Comparison of ENCODE assay signal across 12 cellular contexts in genomic region chr13:112073245-112074138, GRCh38. TPM values are rescaled to one million over a fixed set of nuclear protein-coding genes. Genes with fewer than 3 reads are reported as not detected.
A peak's percentile ranks its signal among the peaks of the same experiment; 100 is the strongest.
DNase-seq lines count a peak whose midpoint lies in the region; FAIRE-seq and TF ChIP-seq lines count a peak whose summit lies in the region.
"Had no signal": no experiment of that assay in that cellular context is flagged by ENCODE, and none has a peak within 500 bp of the region (broad histone marks: within the 10 kb centered on the region; RNA-seq: fewer than 3 reads in every experiment).

No MANE protein-coding gene starts in this region.

- H3K27ac ChIP-seq in iPS-20b (ENCODE audit: low read length) (no peak overlapping the region), suprapubic skin (no peak overlapping the region)
- H3K27ac ChIP-seq: foreskin keratinocyte, SK-N-MC had no signal

- H3K4me3 ChIP-seq in iPS-20b (ENCODE audit: low read length) = peak overlapping the region; percentile 65
- peak overlapping the region; percentile 34 for H3K4me3 ChIP-seq in suprapubic skin
- H3K4me3 ChIP-seq: SK-N-MC had no signal

- H3K27me3 Mint-ChIP-seq in activated naive CD4-positive, alpha-beta T cell treated with anti-CD3 and anti-CD28 coated beads, Interleukin-2, amount 10 ng/mL, durations not matched to agents 7 days and 5 days = peaks cover 77% of the 10 kb centered on the region
- H3K27me3 Mint-ChIP-seq in activated naive CD4-positive, alpha-beta T cell treated with anti-CD3 and anti-CD28 coated beads for 36 hours (ENCODE audit: low read depth) = peaks cover 67% of the 10 kb centered on the region

- H3K4me3 Mint-ChIP-seq in activated naive CD4-positive, alpha-beta T cell treated with anti-CD3 and anti-CD28 coated beads, Interleukin-2, amount 10 ng/mL, durations not matched to agents 7 days and 5 days = peak overlapping the region; percentile 37
- H3K4me3 Mint-ChIP-seq in activated naive CD4-positive, alpha-beta T cell treated with anti-CD3 and anti-CD28 coated beads for 36 hours = no peak overlapping the region

- H3K4me1 Mint-ChIP-seq in activated naive CD4-positive, alpha-beta T cell treated with anti-CD3 and anti-CD28 coated beads, Interleukin-2, amount 10 ng/mL, durations not matched to agents 7 days and 5 days = no peaks in the 10 kb centered on the region
- H3K4me1 Mint-ChIP-seq in activated naive CD4-positive, alpha-beta T cell treated with anti-CD3 and anti-CD28 coated beads for 36 hours (ENCODE audit: low read depth) = peaks cover 10% of the 10 kb centered on the region

- H3K36me3 Mint-ChIP-seq in activated naive CD4-positive, alpha-beta T cell treated with anti-CD3 and anti-CD28 coated beads, Interleukin-2, amount 10 ng/mL, durations not matched to agents 7 days and 5 days = peaks cover 16% of the 10 kb centered on the region
- H3K36me3 Mint-ChIP-seq in activated naive CD4-positive, alpha-beta T cell treated with anti-CD3 and anti-CD28 coated beads for 36 hours (ENCODE audit: low read depth) = peaks cover 11% of the 10 kb centered on the region

- no peak for TF ChIP-seq EP300 in suprapubic skin (IDR thresholded peaks at IDR 0.05)

- peaks cover 6% of the 10 kb centered on the region for H3K9me3 Mint-ChIP-seq in activated naive CD4-positive, alpha-beta T cell treated with anti-CD3 and anti-CD28 coated beads, Interleukin-2, amount 10 ng/mL, durations not matched to agents 7 days and 5 days
- H3K9me3 Mint-ChIP-seq in activated naive CD4-positive, alpha-beta T cell treated with anti-CD3 and anti-CD28 coated beads for 36 hours = peaks cover 9% of the 10 kb centered on the region

- CTCF ChIA-PET in activated naive CD4-positive, alpha-beta T cell treated with anti-CD3 and anti-CD28 coated beads, Interleukin-2, amount 10 ng/mL, durations not matched to agents 7 days and 5 days (lab: Charles Lee) = no interaction called here
- CTCF ChIA-PET in activated naive CD4-positive, alpha-beta T cell treated with anti-CD3 and anti-CD28 coated beads for 36 hours (lab: Charles Lee) = no interaction called here

- no peak overlapping the region for H3K9ac ChIP-seq in iPS-20b (ENCODE audit: low read depth, low read length)

- no peak for TF ChIP-seq CTCF in suprapubic skin (IDR thresholded peaks at IDR 0.05)

- peak overlapping the region; percentile 76 for H3K27ac Mint-ChIP-seq in activated naive CD4-positive, alpha-beta T cell treated with anti-CD3 and anti-CD28 coated beads, Interleukin-2, amount 10 ng/mL, durations not matched to agents 7 days and 5 days
- no peak overlapping the region for H3K27ac Mint-ChIP-seq in activated naive CD4-positive, alpha-beta T cell treated with anti-CD3 and anti-CD28 coated beads for 36 hours

- TF ChIP-seq POLR2A in suprapubic skin (IDR thresholded peaks at IDR 0.05) = no peak

- H3K9me3 ChIP-seq in iPS-20b (ENCODE audit: insufficient read depth, low read depth, low read length) (no peaks in the 10 kb centered on the region; the same call in 1 of the 2 replicates), suprapubic skin (no peaks in the 10 kb centered on the region)

- intact Hi-C loops in activated naive CD4-positive, alpha-beta T cell treated with anti-CD3 and anti-CD28 coated beads for 36 hours (cut with micrococcal nuclease) = loop anchor here (5.0 kb wide), 1 partner anchor 34 kb away; no protein-coding TSS in a partner anchor

- no peaks in the 10 kb centered on the region for H3K36me3 ChIP-seq in iPS-20b (ENCODE audit: insufficient read depth, low read depth, low read length)
- no peaks in the 10 kb centered on the region for H3K36me3 ChIP-seq in suprapubic skin

- 2% methylated on average over 52 of the region's 77 CpGs for WGBS in suprapubic skin

- FAIRE-seq in RCC 7860 (lab: Jason Lieb, UNC) = no peak

- H3K4me1 ChIP-seq in iPS-20b (ENCODE audit: insufficient read depth, low read length) (peaks cover 18% of the 10 kb centered on the region; the same call in 1 of the 2 replicates), suprapubic skin (peaks cover 29% of the 10 kb centered on the region)
- H3K4me1 ChIP-seq: foreskin keratinocyte had no signal

- H3K27me3 ChIP-seq in iPS-20b (ENCODE audit: insufficient read depth, low read length) = peaks cover 85% of the 10 kb centered on the region
- H3K27me3 ChIP-seq in suprapubic skin = peaks cover 89% of the 10 kb centered on the region

- no peak for DNase-seq in activated naive CD4-positive, alpha-beta T cell treated with anti-CD3 and anti-CD28 coated beads, Interleukin-2, amount 10 ng/mL, durations not matched to agents 7 days and 5 days
- no peak for DNase-seq in activated naive CD4-positive, alpha-beta T cell treated with anti-CD3 and anti-CD28 coated beads for 36 hours
- DNase-seq in NCI-H526 treated with DMSO at 0.1 percent for 48 hours (lab: John Stamatoyannopoulos, UW) = peak; percentile 40
- DNase-seq in suprapubic skin (ENCODE audit: low spot score in 2 of 2) = peak in 1 of 2 donors; percentile 52
- DNase-seq in RCC 7860 (ENCODE audit: low spot score) = no peak
- DNase-seq in NCI-H2171 (lab: John Stamatoyannopoulos, UW) = no peak
- no peak for DNase-seq in kidney glomerular epithelial cell (lab: John Stamatoyannopoulos, UW)
- DNase-seq: foreskin keratinocyte, NCI-H2029 treated with DMSO at 0.1 percent for 48 hours had no signal

RNA-seq across cellular contexts. Expression of gene SOX1, which starts 6.5 kb away (rescaled TPM):
- total RNA-seq in activated naive CD4-positive, alpha-beta T cell treated with anti-CD3 and anti-CD28 coated beads for 36 hours = not detected
- total RNA-seq in suprapubic skin = under 1 TPM in 2 of 4 donors, not detected in 2; 0.19 to 0.68 TPM
- total RNA-seq: foreskin keratinocyte, mucosa of gallbladder had no signal
